Comparison of ENCODE assay signal across 8 cellular contexts in the genomic region with DNA sequence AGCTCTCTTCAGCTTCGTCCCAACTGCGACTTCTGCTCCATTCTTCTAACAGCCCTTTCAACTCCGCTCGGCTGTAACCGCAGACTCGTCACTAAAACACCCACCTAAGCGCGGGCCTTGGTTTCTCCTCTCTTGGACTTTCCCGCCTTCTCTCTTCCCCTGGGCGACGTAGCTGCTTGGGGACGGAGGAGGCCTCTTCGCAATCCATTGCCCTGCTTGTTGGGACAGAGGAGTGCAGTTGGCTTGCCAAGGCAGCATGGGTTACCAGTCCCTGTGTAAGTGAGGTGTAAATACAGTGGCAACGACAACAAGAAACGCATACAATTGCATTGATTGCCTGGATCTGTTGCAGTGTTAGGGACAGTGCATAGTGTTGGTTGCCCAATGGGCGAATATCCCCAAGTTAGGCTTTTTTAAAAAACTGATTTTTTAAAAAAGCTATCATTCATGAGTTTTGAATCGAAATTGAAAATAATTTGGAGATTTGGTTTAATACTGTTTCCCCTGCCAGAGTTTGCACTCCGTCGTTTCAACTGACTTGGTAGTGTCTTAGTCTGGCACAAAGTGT. TPM values are rescaled to one million over a fixed set of nuclear protein-coding genes. Genes with fewer than 3 reads are reported as not detected.
A peak's percentile ranks its signal among the peaks of the same experiment; 100 is the strongest.
DNase-seq lines count a peak whose midpoint lies in the region; ATAC-seq and TF ChIP-seq lines count a peak whose summit lies in the region.

No MANE protein-coding gene starts in this region.

- DNase-seq in WTC11 (ENCODE audit: low spot score) (no peak), dorsolateral prefrontal cortex (peak in 1 of 10 donors; percentile 48), superior temporal gyrus (ENCODE audit: extremely low spot score) (peak; percentile 64), NCI-H2171 (lab: John Stamatoyannopoulos, UW) (no peak)
- peak in 7 of 10 donors; percentile 53 to 82 (median 79) for DNase-seq in naive thymus-derived CD8-positive, alpha-beta T cell

- ATAC-seq in GM19452 (IDR thresholded peaks at IDR 0.05; ENCODE audit: unreplicated experiment) (peak; percentile 45), HG03521 (IDR thresholded peaks at IDR 0.05; ENCODE audit: unreplicated experiment) (peak; percentile 28), WTC11 (peak; percentile 46)
- peak; percentile 75 to 76 for ATAC-seq in naive thymus-derived CD8-positive, alpha-beta T cell

- peak overlapping the region; percentile 97 for H2AFZ ChIP-seq in ACC112 (ENCODE audit: low read length, unreplicated experiment)

- H3K27me3 Mint-ChIP-seq in WTC11 (ENCODE audit: low read depth): no peaks in the 10 kb centered on the region; the same call in 1 of the 2 replicates
- H3K27me3 Mint-ChIP-seq in naive thymus-derived CD8-positive, alpha-beta T cell: no peaks in the 10 kb centered on the region

- H3K27ac Mint-ChIP-seq in WTC11: peak overlapping the region; percentile 97
- peak overlapping the region; percentile 98 to 100 (median 98) for H3K27ac Mint-ChIP-seq in naive thymus-derived CD8-positive, alpha-beta T cell

- H3K4me3 ChIP-seq in ACC112 (ENCODE audit: low read depth, low read length) (peak overlapping the region; percentile 85), dorsolateral prefrontal cortex (peak overlapping the region; percentile 61 to 100 (median 96))

- peaks cover 13% of the 10 kb centered on the region for H3K4me1 ChIP-seq in ACC112 (ENCODE audit: control insufficient read depth, insufficient read depth, low read length, unreplicated experiment)

- no peaks in the 10 kb centered on the region for H3K27me3 ChIP-seq in ACC112 (ENCODE audit: insufficient read depth, low read length)
- H3K27me3 ChIP-seq in dorsolateral prefrontal cortex: no peaks in the 10 kb centered on the region

- intact Hi-C loops in dorsolateral prefrontal cortex (cut with DNase I): loop anchor here in 1 of 2 donors (5.0 kb wide), 1 partner anchor 131 kb away; the partner anchor contains the start of gene CXCR4

- POLR2A ChIA-PET in WTC11 (lab: Charles Lee): interaction anchor here (0.6 to 1.2 kb wide), 3 partner anchors 23 to 111 kb away, joined by 3 to 4 read pairs (median 3); no protein-coding TSS in a partner anchor
- POLR2A ChIA-PET in naive thymus-derived CD8-positive, alpha-beta T cell (lab: Charles Lee): interaction anchor here (0.6 to 3.3 kb wide), 16 partner anchors 9 to 395 kb away, joined by 3 to 39 read pairs (median 4); partner anchors contain the start of gene CXCR4

- peak overlapping the region; percentile 99 for H3K27ac ChIP-seq in ACC112 (ENCODE audit: low read depth, low read length)
- H3K27ac ChIP-seq in dorsolateral prefrontal cortex: peak overlapping the region; percentile 35 to 98 (median 93)

- H3K4me3 Mint-ChIP-seq in WTC11: peak overlapping the region; percentile 82
- peak overlapping the region; percentile 91 to 98 (median 96) for H3K4me3 Mint-ChIP-seq in naive thymus-derived CD8-positive, alpha-beta T cell

- H3K79me2 ChIP-seq in ACC112 (ENCODE audit: control insufficient read depth, insufficient read depth, low read length, unreplicated experiment): peaks cover 40% of the 10 kb centered on the region

- no peaks in the 10 kb centered on the region for H3K9me3 Mint-ChIP-seq in WTC11
- no peaks in the 10 kb centered on the region for H3K9me3 Mint-ChIP-seq in naive thymus-derived CD8-positive, alpha-beta T cell

- CTCF ChIA-PET in WTC11 (lab: Charles Lee): interaction anchor here (1.0 to 2.6 kb wide), 3 partner anchors 11 to 398 kb away, joined by 4 to 15 read pairs (median 5); no protein-coding TSS in a partner anchor

- H3K36me3 Mint-ChIP-seq in WTC11: peaks cover 22% of the 10 kb centered on the region
- peaks cover 0 to 17% (median 0%) of the 10 kb centered on the region in 3 donors for H3K36me3 Mint-ChIP-seq in naive thymus-derived CD8-positive, alpha-beta T cell

- peaks cover 22% of the 10 kb centered on the region for H3K4me1 Mint-ChIP-seq in WTC11
- peaks cover 6 to 52% (median 40%) of the 10 kb centered on the region in 4 donors for H3K4me1 Mint-ChIP-seq in naive thymus-derived CD8-positive, alpha-beta T cell

- TF ChIP-seq CTCF in WTC11 (IDR thresholded peaks at IDR 0.05) (no peak), dorsolateral prefrontal cortex (IDR thresholded peaks at IDR 0.05 in 54 of 56, conservative IDR thresholded peaks at IDR 0.05 in 2 of 56; ENCODE audit: low read depth in 1 of 56, partially characterized antibody in 56 of 56) (peak in 1 of 56 donors; percentile 2)

- peaks cover 17% of the 10 kb centered on the region for H3K36me3 ChIP-seq in ACC112 (ENCODE audit: insufficient read depth, low read length)

TF ChIP-seq in WTC11, 78 proteins besides CTCF, POLR2A, EP300 and RAD21:
- no peak for TF ChIP-seq ZNF121 (CRISPR knock-in tag; IDR thresholded peaks at IDR 0.05)
- peak; percentile 37; the same call in 1 of the 2 replicates for TF ChIP-seq ETV6 (CRISPR knock-in tag; IDR thresholded peaks at IDR 0.05)
- TF ChIP-seq FOXK1 (CRISPR knock-in tag; IDR thresholded peaks at IDR 0.05): no peak
- no peak for TF ChIP-seq ZNF416 (CRISPR knock-in tag; IDR thresholded peaks at IDR 0.05)
- TF ChIP-seq MLX (CRISPR knock-in tag; IDR thresholded peaks at IDR 0.05): no peak
- TF ChIP-seq ZNF423 (CRISPR knock-in tag; IDR thresholded peaks at IDR 0.05): no peak
- TF ChIP-seq, protein P1, sequence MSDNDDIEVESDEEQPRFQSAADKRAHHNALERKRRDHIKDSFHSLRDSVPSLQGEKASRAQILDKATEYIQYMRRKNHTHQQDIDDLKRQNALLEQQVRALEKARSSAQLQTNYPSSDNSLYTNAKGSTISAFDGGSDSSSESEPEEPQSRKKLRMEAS (CRISPR knock-in tag; IDR thresholded peaks at IDR 0.05): peak; percentile 13; the same call in 1 of the 2 replicates
- TF ChIP-seq ATF2 (CRISPR knock-in tag; IDR thresholded peaks at IDR 0.05; ENCODE audit: borderline replicate concordance, low read depth): no peak

RNA-seq across cellular contexts. Expression of gene DARS1, which starts 0.5 kb away (rescaled TPM):
- total RNA-seq in WTC11 (2021) (80.9 to 95.5 TPM (median 91.7 TPM) in 3 replicates), dorsolateral prefrontal cortex (10 to 100 TPM; 30.3 to 79.7 (median 46.5) TPM)
- 10 to 100 TPM; 58.5 to 59.4 TPM for total RNA-seq in naive thymus-derived CD8-positive, alpha-beta T cell
- polyA plus RNA-seq in naive thymus-derived CD8-positive, alpha-beta T cell: 100 to 1,000 TPM; 129 to 135 (median 133) TPM

Comparison
In these comparisons a context has a peak if more than half of its experiments do, and no peak if none do; other contexts are left out.
1. DNase-seq: peak in naive thymus-derived CD8-positive, alpha-beta T cell (7 of 10) and superior temporal gyrus (single experiment); none in WTC11 (single experiment) and NCI-H2171 (single experiment).
2. Peak in every context shown above with its lines, with median percentiles within 50 percentile points of each other: ATAC-seq.